In genomic region chr5:135578685-135579341, GRCh38 we compare ENCODE assay signal across 9 cellular contexts. TPM values are rescaled to one million over a fixed set of nuclear protein-coding genes. Genes with fewer than 3 reads are reported as not detected.
DNase-seq lines count a peak whose midpoint lies in the region; ATAC-seq and TF ChIP-seq lines count a peak whose summit lies in the region.
"Had no signal": no experiment of that assay in that cellular context is flagged by ENCODE, and none has a peak within 500 bp of the region (broad histone marks: within the 10 kb centered on the region; RNA-seq: fewer than 3 reads in every experiment).

Gene CXCL14, minus strand, starts transcription at chr5:135578991. Its CDS starts 213 bp downstream, at chr5:135578778.

- H3K9me3 Mint-ChIP-seq in endothelial cell (ENCODE audit: unreplicated experiment) = no peaks in the 10 kb centered on the region
- no peaks in the 10 kb centered on the region for H3K9me3 Mint-ChIP-seq in mesothelial cell of epicardium

- POLR2A ChIA-PET in OCI-LY7 (lab: Charles Lee) = no interaction called here

- BruUV-seq in OCI-LY7 (replicated peaks; lab: Mats Ljungman, UMichigan) = no TSS peak

- H3K27me3 Mint-ChIP-seq in endothelial cell (ENCODE audit: unreplicated experiment) (peaks cover 26% of the 10 kb centered on the region), mesothelial cell of epicardium (ENCODE audit: low read depth) (peaks cover 56% of the 10 kb centered on the region)

- H3K9me3 ChIP-seq in OCI-LY7 (ENCODE audit: low read length) = no peaks in the 10 kb centered on the region

- no peak within 1 kb of the TSS for H3K27ac ChIP-seq in OCI-LY7 (ENCODE audit: low read depth, low read length, poor library complexity, severe bottlenecking)

- TF ChIP-seq CTCF in endothelial cell (IDR thresholded peaks at IDR 0.05; ENCODE audit: unreplicated experiment) = no peak
- TF ChIP-seq CTCF in mesothelial cell of epicardium (IDR thresholded peaks at IDR 0.05; ENCODE audit: unreplicated experiment) = no peak
- no peak for TF ChIP-seq CTCF in GM20000 (IDR thresholded peaks at IDR 0.05; ENCODE audit: extremely low read depth, missing control alignments)
- no peak for TF ChIP-seq CTCF in OCI-LY7 (conservative IDR thresholded peaks at IDR 0.05; ENCODE audit: low read length)

- intact Hi-C loops in OCI-LY7 (cut with micrococcal nuclease; ENCODE audit: unreplicated experiment) = no loop called here

- ATAC-seq in GM21367 (IDR thresholded peaks at IDR 0.05; ENCODE audit: unreplicated experiment) = no peak

- no peaks in the 10 kb centered on the region for H3K79me2 ChIP-seq in OCI-LY7 (ENCODE audit: insufficient read depth, low read depth, low read length)

- CTCF ChIA-PET in OCI-LY7 (lab: Charles Lee; ENCODE audit: unreplicated experiment) = no interaction called here

- H3K4me3 Mint-ChIP-seq in endothelial cell (ENCODE audit: unreplicated experiment) (peak within 1 kb of the TSS; percentile 93), mesothelial cell of epicardium (peak within 1 kb of the TSS; percentile 86)

- no peak within 1 kb of the TSS for H3K4me3 ChIP-seq in OCI-LY7 (ENCODE audit: low read depth, low read length, poor library complexity, severe bottlenecking)

- no peaks in the 10 kb centered on the region for H3K9me2 ChIP-seq in OCI-LY7 (ENCODE audit: insufficient read depth, low read length)

- no peak within 1 kb of the TSS for H2AFZ ChIP-seq in OCI-LY7 (ENCODE audit: low read length)

- H3K36me3 Mint-ChIP-seq in endothelial cell (ENCODE audit: low read depth, unreplicated experiment) (peaks cover 4% of the 10 kb centered on the region), mesothelial cell of epicardium (no peaks in the 10 kb centered on the region)

- no peak within 1 kb of the TSS for H3K4me2 ChIP-seq in OCI-LY7 (ENCODE audit: low read length)

- H4K20me1 ChIP-seq in OCI-LY7 (ENCODE audit: insufficient read depth, low read length) = no peaks in the 10 kb centered on the region

- no peaks in the 10 kb centered on the region for H3K4me1 ChIP-seq in OCI-LY7 (ENCODE audit: insufficient read depth, low read length, poor library complexity, severe bottlenecking)

- H3K36me3 ChIP-seq in OCI-LY7 (ENCODE audit: insufficient read depth, low read length) = no peaks in the 10 kb centered on the region

- H3K4me1 Mint-ChIP-seq in endothelial cell (ENCODE audit: unreplicated experiment) (peaks cover 5% of the 10 kb centered on the region), mesothelial cell of epicardium (peaks cover 34% of the 10 kb centered on the region)

- H3K27ac Mint-ChIP-seq in endothelial cell (ENCODE audit: unreplicated experiment) = peak within 1 kb of the TSS; percentile 61
- peak within 1 kb of the TSS; percentile 78 for H3K27ac Mint-ChIP-seq in mesothelial cell of epicardium

- DNase-seq in ELF-1 (ENCODE audit: low read depth, low spot score) (peak; percentile 84), NCI-H82 (lab: John Stamatoyannopoulos, UW) (peak; percentile 81), endothelial cell (ENCODE audit: low spot score) (peak; percentile 37), mesothelial cell of epicardium (ENCODE audit: low spot score in 2 of 2, unreplicated experiment in 2 of 2) (peak; percentile 55 to 69), GM20000 (ENCODE audit: low spot score) (no peak), OCI-LY7 (ENCODE audit: low spot score) (no peak), NCI-H2171 treated with DMSO at 0.1 percent for 48 hours (lab: John Stamatoyannopoulos, UW) (no peak)

RNA-seq across cellular contexts. Expression of gene CXCL14, which starts in this region (rescaled TPM):
- 0.13 TPM for total RNA-seq in endothelial cell (ENCODE audit: unreplicated experiment)
- total RNA-seq in mesothelial cell of epicardium = 51.6 to 61.3 TPM (median 56.5 TPM) in 3 replicates
- not detected in 2 replicates for total RNA-seq in OCI-LY7 (2014; rRNA removed; shearing (Covaris generic))
- not detected in 2 replicates for total RNA-seq in OCI-LY7 (2022)
- total RNA-seq: glomerular endothelial cell had no signal

Comparison
In these comparisons a context has a peak if more than half of its experiments do, and no peak if none do; other contexts are left out.
1. RNA of gene CXCL14 (total RNA-seq): 51.6 to 61.3 TPM in mesothelial cell of epicardium; 0.13 TPM in endothelial cell (single experiment) and not detected in OCI-LY7; every median in the first group is over 10 times any median in the second.
2. Peak in DNase-seq in endothelial cell; RNA of the gene not detected or under 1 TPM.
3. DNase-seq: peak in ELF-1 (single experiment), NCI-H82 (single experiment) and mesothelial cell of epicardium (2 of 2); none in GM20000 (single experiment), OCI-LY7 (single experiment) and NCI-H2171 treated with DMSO at 0.1 percent for 48 hours (single experiment).